8 cellular contexts compared by ENCODE assay signal in genomic region chr15:84979651-84980050, GRCh38. TPM values are rescaled to one million over a fixed set of nuclear protein-coding genes. Genes with fewer than 3 reads are reported as not detected.
DNase-seq lines count a peak whose midpoint lies in the region; ATAC-seq and TF ChIP-seq lines count a peak whose summit lies in the region.

No MANE protein-coding gene starts in this region.

- TF ChIP-seq POLR2A in tibial nerve (IDR thresholded peaks at IDR 0.05) = no peak

- H3K27me3 ChIP-seq in left lung (peaks cover 0 to 10% of the 10 kb centered on the region in 2 donors), tibial nerve (no peaks in the 10 kb centered on the region)

- no peak for DNase-seq in activated T-cell treated with anti-CD3 and anti-CD28 coated beads, Interleukin-2, amount 50 U/mL, for 24 hours
- DNase-seq in activated T-cell treated with anti-CD3 and anti-CD28 coated beads, Interleukin-2, amount 50 U/mL, for 48 hours = no peak
- peak; percentile 41 to 76 for DNase-seq in left lung
- DNase-seq in tibial nerve (ENCODE audit: low spot score in 2 of 2) = no peak
- no peak for DNase-seq in NCI-H2171 (lab: John Stamatoyannopoulos, UW)
- no peak for DNase-seq in NCI-H510A (lab: John Stamatoyannopoulos, UW)
- DNase-seq in stimulated activated CD4-positive, alpha-beta T cell treated with anti-CD3 and anti-CD28 coated beads, Interleukin-1b, Interleukin-23, amount 100 ng/mL, for 48 hours = no peak

- peaks cover 31% of the 10 kb centered on the region for H3K4me1 Mint-ChIP-seq in activated T-cell treated with anti-CD3 and anti-CD28 coated beads, Interleukin-2, amount 50 U/mL, for 24 hours (ENCODE audit: low read depth)
- peaks cover 33% of the 10 kb centered on the region for H3K4me1 Mint-ChIP-seq in brain

- peak overlapping the region in 1 of 2 donors; percentile 92 for H3K4me3 ChIP-seq in left lung
- H3K4me3 ChIP-seq in tibial nerve = peak overlapping the region in 2 of 4 donors; percentile 96 to 97

- TF ChIP-seq CTCF in brain (conservative IDR thresholded peaks at IDR 0.05) (no peak), left lung (IDR thresholded peaks at IDR 0.05) (no peak), tibial nerve (IDR thresholded peaks at IDR 0.05) (no peak)

- TF ChIP-seq EP300 in tibial nerve (IDR thresholded peaks at IDR 0.05) = no peak

- peaks cover 7% of the 10 kb centered on the region for H3K36me3 Mint-ChIP-seq in activated T-cell treated with anti-CD3 and anti-CD28 coated beads, Interleukin-2, amount 50 U/mL, for 24 hours (ENCODE audit: low read depth)
- no peaks in the 10 kb centered on the region for H3K36me3 Mint-ChIP-seq in brain

- H3K27ac ChIP-seq in left lung (no peak overlapping the region), tibial nerve (peak overlapping the region in 3 of 4 donors; percentile 87 to 98 (median 90))

- no peaks in the 10 kb centered on the region for H3K27me3 Mint-ChIP-seq in activated T-cell treated with anti-CD3 and anti-CD28 coated beads, Interleukin-2, amount 50 U/mL, for 24 hours
- H3K27me3 Mint-ChIP-seq in brain = peaks cover 38% of the 10 kb centered on the region

- H3K4me1 ChIP-seq in left lung (peaks cover 4 to 36% of the 10 kb centered on the region in 2 donors), tibial nerve (peaks cover 0 to 30% (median 5%) of the 10 kb centered on the region in 4 donors)

- ATAC-seq in left lung = no peak

- no peak overlapping the region for H3K27ac Mint-ChIP-seq in activated T-cell treated with anti-CD3 and anti-CD28 coated beads, Interleukin-2, amount 50 U/mL, for 24 hours
- peak overlapping the region in 3 of 5 experiments; percentile 42 to 94 (median 80) for H3K27ac Mint-ChIP-seq in brain

- no peaks in the 10 kb centered on the region for H3K9me3 Mint-ChIP-seq in activated T-cell treated with anti-CD3 and anti-CD28 coated beads, Interleukin-2, amount 50 U/mL, for 24 hours
- H3K9me3 Mint-ChIP-seq in brain = no peaks in the 10 kb centered on the region

- intact Hi-C loops in left lung (cut with DNase I) = no loop called here

- peak overlapping the region; percentile 88 for H3K4me3 Mint-ChIP-seq in activated T-cell treated with anti-CD3 and anti-CD28 coated beads, Interleukin-2, amount 50 U/mL, for 24 hours
- peak overlapping the region; percentile 89 to 93 (median 92) for H3K4me3 Mint-ChIP-seq in brain

- H3K36me3 ChIP-seq in left lung (no peaks in the 10 kb centered on the region), tibial nerve (no peaks in the 10 kb centered on the region)

- WGBS in tibial nerve, 2 donors = 28 to 32% methylated on average over 16 of the region's 16 CpGs

- no peaks in the 10 kb centered on the region for H3K9me3 ChIP-seq in left lung
- H3K9me3 ChIP-seq in tibial nerve = no peaks in the 10 kb centered on the region

RNA-seq across cellular contexts. Expression of gene PDE8A, which starts 2.0 kb away (rescaled TPM):
- 7.1 TPM for polyA plus RNA-seq in brain (ENCODE audit: insufficient read depth, low read depth, low replicate concordance)
- total RNA-seq in left lung (10 to 100 TPM; 30.4 to 31.3 TPM), tibial nerve (100 to 1,000 TPM in 1 of 4 donors, 10 to 100 TPM in 3; 49.4 to 108 (median 64.3) TPM)

Comparison
In these comparisons a context has a peak if more than half of its experiments do, and no peak if none do; other contexts are left out.
1. DNase-seq: peak in left lung (2 of 2); none in activated T-cell treated with anti-CD3 and anti-CD28 coated beads, Interleukin-2, amount 50 U/mL, for 24 hours (single experiment), activated T-cell treated with anti-CD3 and anti-CD28 coated beads, Interleukin-2, amount 50 U/mL, for 48 hours (0 of 2), tibial nerve (0 of 2), NCI-H2171 (single experiment), NCI-H510A (single experiment) and stimulated activated CD4-positive, alpha-beta T cell treated with anti-CD3 and anti-CD28 coated beads, Interleukin-1b, Interleukin-23, amount 100 ng/mL, for 48 hours (single experiment).
2. H3K27ac ChIP-seq: peak in tibial nerve (3 of 4); none in left lung (0 of 2).